18 cellular contexts compared by ENCODE assay signal in genomic region chr5:23158179-23158578, GRCh38.
"Had no signal": no experiment of that assay in that cellular context is flagged by ENCODE, and none has a peak within 500 bp of the region (broad histone marks: within the 10 kb centered on the region; RNA-seq: fewer than 3 reads in every experiment).

No MANE protein-coding gene starts in this region.

- H3K27me3 ChIP-seq: colonic mucosa, esophagus muscularis mucosa, foreskin keratinocyte, gastroesophageal sphincter, heart right ventricle, left lung had no signal

- ATAC-seq: effector memory CD8-positive, alpha-beta T cell; foreskin keratinocyte; gastroesophageal sphincter; heart right ventricle; left cardiac atrium; left lung; left ventricle myocardium superior; lower lobe of right lung; naive thymus-derived CD4-positive, alpha-beta T cell had no signal

- H3K36me3 ChIP-seq: colonic mucosa, esophagus muscularis mucosa, gastroesophageal sphincter, heart right ventricle, left lung, lower lobe of right lung had no signal

- H3K4me3 ChIP-seq: colonic mucosa, esophagus muscularis mucosa, gastroesophageal sphincter, heart right ventricle, left lung, lower lobe of right lung had no signal

- H3K27ac ChIP-seq: colonic mucosa, esophagus muscularis mucosa, foreskin keratinocyte, gastroesophageal sphincter, heart right ventricle, left lung, lower lobe of right lung had no signal

- H3K4me1 ChIP-seq: colonic mucosa, esophagus muscularis mucosa, gastroesophageal sphincter, heart right ventricle, left lung, lower lobe of right lung had no signal

- DNase-seq: colonic mucosa; cortex of kidney; effector CD8-positive, alpha-beta T cell; effector memory CD8-positive, alpha-beta T cell; foreskin keratinocyte; glutamatergic neuron; head of caudate nucleus; heart right ventricle; hippocampal formation; left cardiac atrium; left lung; left ventricle myocardium superior; lower lobe of right lung; mesenchymal stem cell; midbrain; naive thymus-derived CD4-positive, alpha-beta T cell had no signal
